Comparison of ENCODE assay signal across 34 cellular contexts in the genomic region with DNA sequence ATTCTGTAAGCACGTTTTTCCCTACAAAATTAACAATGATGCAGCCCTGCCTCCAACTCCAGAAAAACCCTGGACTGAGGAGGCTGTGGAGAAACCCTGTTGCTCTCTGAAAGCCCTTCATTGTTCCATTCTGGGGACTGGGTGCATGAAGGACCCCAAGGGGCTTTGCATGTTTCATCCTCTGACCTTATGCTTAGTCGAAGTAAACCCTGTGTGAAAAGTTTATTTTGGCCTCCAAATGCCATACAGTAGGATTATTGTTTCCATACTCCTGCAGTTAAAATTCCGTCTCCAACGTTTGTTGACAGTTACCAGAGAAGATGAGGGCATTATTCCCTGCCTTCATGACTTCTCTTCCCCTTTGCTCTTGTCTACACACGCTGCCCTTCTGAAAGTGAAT.
"Had no signal": no experiment of that assay in that cellular context is flagged by ENCODE, and none has a peak within 500 bp of the region (broad histone marks: within the 10 kb centered on the region; RNA-seq: fewer than 3 reads in every experiment).

No MANE protein-coding gene starts in this region.

- H3K27ac Mint-ChIP-seq: activated CD4-positive, alpha-beta T cell treated with anti-CD3 and anti-CD28 coated beads, Interleukin-2, amount 10 ng/mL, durations not matched to agents 24 days and 14 days; activated T-cell treated with anti-CD3 and anti-CD28 coated beads, Interleukin-2, amount 50 U/mL, for 72 hours; activated T-helper 2 cell treated with anti-CD3 and anti-CD28 coated beads, Interferon-gamma antibody, Interleukin-2, Interleukin-4, amounts not matched to agents 10 μg/mL and 5 μg/mL and 100 μg/mL, durations not matched to agents 14 hours and 24 hours and 36 hours; brain had no signal

- H3K27ac ChIP-seq: KMS-11, Peyer's patch, RWPE1, WERI-Rb-1 had no signal

- DNase-seq: activated CD4-positive, alpha-beta T cell treated with anti-CD3 and anti-CD28 coated beads for 1 hour; activated CD4-positive, alpha-beta T cell treated with anti-CD3 and anti-CD28 coated beads, Interleukin-2, amount 10 ng/mL, durations not matched to agents 24 days and 14 days; activated CD4-positive, alpha-beta T cell treated with anti-CD3 and anti-CD28 coated beads, Interleukin-2, amount 50 U/mL, for 48 hours; activated CD4-positive, CD25-positive, alpha-beta regulatory T cell; activated CD8-positive, alpha-beta memory T cell treated with anti-CD3 and anti-CD28 coated beads for 24 hours; activated CD8-positive, alpha-beta memory T cell treated with anti-CD3 and anti-CD28 coated beads, Interleukin-2, amount 10 ng/mL, durations not matched to agents 7 days and 5 days; activated gamma-delta T cell; activated naive CD4-positive, alpha-beta T cell treated with Interleukin-2 at 50 U/mL for 16 hours; activated naive CD8-positive, alpha-beta T cell treated with anti-CD3 and anti-CD28 coated beads, Interleukin-2, amount 50 U/mL, for 24 hours; activated T-cell treated with anti-CD3 and anti-CD28 coated beads, Interleukin-2, amount 50 U/mL, for 1 hour; activated T-cell treated with anti-CD3 and anti-CD28 coated beads, Interleukin-2, amount 50 U/mL, for 72 hours; anterior cingulate cortex; caudate nucleus; cerebellar nuclear complex; NCI-H1105; NCI-H1417 treated with DMSO at 0.1 percent for 48 hours; NCI-H187 treated with DMSO at 0.1 percent for 48 hours; NCI-H2081; NCI-H2171 treated with DMSO at 0.1 percent for 48 hours; NCI-H2227 treated with DMSO at 0.1 percent for 48 hours; NCI-H446 treated with DMSO at 0.1 percent for 48 hours; NCI-H524 treated with DMSO at 0.1 percent for 48 hours; NK-92 treated with Interleukin-12 subunit alpha and Interleukin-12 subunit beta, amount 100 ng/mL, for 24 hours; PC-3; Peyer's patch; SIG-M5; T1000; WERI-Rb-1 had no signal

- ATAC-seq: activated CD8-positive, alpha-beta memory T cell treated with anti-CD3 and anti-CD28 coated beads, Interleukin-2, amount 10 ng/mL, durations not matched to agents 7 days and 5 days; activated naive CD8-positive, alpha-beta T cell treated with anti-CD3 and anti-CD28 coated beads, Interleukin-2, amount 50 U/mL, for 24 hours; activated T-cell treated with anti-CD3 and anti-CD28 coated beads, Interleukin-2, amount 50 U/mL, for 72 hours; PC-3; Right ventricle myocardium inferior had no signal

- H3K4me3 Mint-ChIP-seq: activated CD4-positive, alpha-beta T cell treated with anti-CD3 and anti-CD28 coated beads, Interleukin-2, amount 10 ng/mL, durations not matched to agents 24 days and 14 days; activated CD8-positive, alpha-beta memory T cell treated with anti-CD3 and anti-CD28 coated beads, Interleukin-2, amount 10 ng/mL, durations not matched to agents 7 days and 5 days; activated naive CD4-positive, alpha-beta T cell treated with anti-CD3 and anti-CD28 coated beads, Interleukin-2, amount 50 U/mL, for 24 hours; activated naive CD8-positive, alpha-beta T cell treated with anti-CD3 and anti-CD28 coated beads, Interleukin-2, amount 50 U/mL, for 24 hours; activated T-cell treated with anti-CD3 and anti-CD28 coated beads, Interleukin-2, amount 50 U/mL, for 72 hours; brain had no signal

- H3K27me3 ChIP-seq: Peyer's patch had no signal

- H3K4me1 Mint-ChIP-seq: brain had no signal

- H3K27me3 Mint-ChIP-seq: activated CD4-positive, alpha-beta T cell treated with anti-CD3 and anti-CD28 coated beads, Interleukin-2, amount 10 ng/mL, durations not matched to agents 24 days and 14 days; activated CD8-positive, alpha-beta memory T cell treated with anti-CD3 and anti-CD28 coated beads, Interleukin-2, amount 10 ng/mL, durations not matched to agents 7 days and 5 days; activated naive CD4-positive, alpha-beta T cell treated with anti-CD3 and anti-CD28 coated beads, Interleukin-2, amount 50 U/mL, for 24 hours; activated naive CD8-positive, alpha-beta T cell treated with anti-CD3 and anti-CD28 coated beads, Interleukin-2, amount 50 U/mL, for 24 hours; brain had no signal

- H3K9me3 ChIP-seq: Peyer's patch had no signal

- H3K4me3 ChIP-seq: Peyer's patch had no signal

- H3K9me3 Mint-ChIP-seq: activated CD4-positive, alpha-beta T cell treated with anti-CD3 and anti-CD28 coated beads, Interleukin-2, amount 10 ng/mL, durations not matched to agents 24 days and 14 days; activated naive CD4-positive, alpha-beta T cell treated with anti-CD3 and anti-CD28 coated beads, Interleukin-2, amount 50 U/mL, for 24 hours; activated naive CD8-positive, alpha-beta T cell treated with anti-CD3 and anti-CD28 coated beads, Interleukin-2, amount 50 U/mL, for 24 hours; activated T-cell treated with anti-CD3 and anti-CD28 coated beads, Interleukin-2, amount 50 U/mL, for 72 hours; activated T-helper 2 cell treated with anti-CD3 and anti-CD28 coated beads, Interferon-gamma antibody, Interleukin-2, Interleukin-4, amounts not matched to agents 10 μg/mL and 5 μg/mL and 100 μg/mL, durations not matched to agents 14 hours and 24 hours and 36 hours; brain had no signal
